8 cellular contexts compared by ENCODE assay signal in genomic region chr11:4093519-4094347, GRCh38. TPM values are rescaled to one million over a fixed set of nuclear protein-coding genes. Genes with fewer than 3 reads are reported as not detected.
DNase-seq lines count a peak whose midpoint lies in the region; ATAC-seq, FAIRE-seq and TF ChIP-seq lines count a peak whose summit lies in the region.

No MANE protein-coding gene starts in this region.

- H3K36me3 ChIP-seq in BJ (ENCODE audit: control insufficient read depth, insufficient read depth, low read length), result peaks cover 4% of the 10 kb centered on the region
- peaks cover 0 to 3% of the 10 kb centered on the region in 2 experiments for H3K36me3 ChIP-seq in keratinocyte (ENCODE audit: control insufficient read depth in 2 of 2, extremely low read depth in 1 of 2, insufficient read depth in 2 of 2, low read length in 2 of 2)

- dilution Hi-C loops in keratinocyte (cut with MboI; ENCODE audit: extremely low pct_ligation_motif_present, low sequenced_read_pairs), result no loop called here

- H3K79me2 ChIP-seq in keratinocyte (ENCODE audit: control insufficient read depth, insufficient read depth, low read length), result peaks cover 34% of the 10 kb centered on the region

- no peaks in the 10 kb centered on the region for H3K9me1 ChIP-seq in keratinocyte (ENCODE audit: control insufficient read depth, extremely low read depth, insufficient read depth, low read length)

- H3K4me3 ChIP-seq in BJ (ENCODE audit: low read depth, low read length), result peak overlapping the region; percentile 81
- peak overlapping the region; percentile 77 to 92 (median 92) for H3K4me3 ChIP-seq in keratinocyte (ENCODE audit: control insufficient read depth in 2 of 3, extremely low read depth in 1 of 3, insufficient read depth in 2 of 3, low read depth in 1 of 3, low read length in 3 of 3)

- H3K27ac ChIP-seq in keratinocyte (ENCODE audit: control insufficient read depth, insufficient read depth, low read length) (peak overlapping the region; percentile 81), temporal lobe (ENCODE audit: low read depth, low read length) (peak overlapping the region; percentile 71)

- TF ChIP-seq CTCF in BJ (IDR thresholded peaks at IDR 0.05; ENCODE audit: insufficient read depth, low read depth, low read length) (no peak), keratinocyte (optimal IDR thresholded peaks at IDR 0.05 in 1 of 3, IDR thresholded peaks at IDR 0.05 in 1 of 3, conservative IDR thresholded peaks at IDR 0.05 in 1 of 3; ENCODE audit: extremely low read depth in 1 of 3, insufficient read depth in 2 of 3, low read length in 3 of 3) (no peak), omental fat pad (IDR thresholded peaks at IDR 0.05) (no peak)

- H3K27me3 ChIP-seq in BJ (ENCODE audit: control insufficient read depth, insufficient read depth, low read length), result no peaks in the 10 kb centered on the region
- H3K27me3 ChIP-seq in keratinocyte (ENCODE audit: control insufficient read depth, extremely low read depth, insufficient read depth, low read length), result no peaks in the 10 kb centered on the region

- peak; percentile 4 for ATAC-seq in HG03378 (IDR thresholded peaks at IDR 0.05; ENCODE audit: unreplicated experiment)
- no peak for ATAC-seq in omental fat pad (ENCODE audit: low FRiP score)

- peak overlapping the region; percentile 87 for H3K9ac ChIP-seq in keratinocyte (ENCODE audit: control insufficient read depth, extremely low read depth, insufficient read depth, low read length)

- peak overlapping the region; percentile 87 for H2AFZ ChIP-seq in keratinocyte (ENCODE audit: control insufficient read depth, low read length)

- CTCF ChIA-PET in BJ (lab: Yijun Ruan, JAX), result interaction anchor here (0.8 to 1.2 kb wide), 2 partner anchors 89 to 239 kb away, joined by 3 to 8 read pairs; partner anchors contain the start of gene STIM1

- H3K4me1 ChIP-seq in keratinocyte (ENCODE audit: control insufficient read depth, extremely low read depth, insufficient read depth, low read length), result peaks cover 22% of the 10 kb centered on the region

- H4K20me1 ChIP-seq in keratinocyte (ENCODE audit: control insufficient read depth, extremely low read depth, insufficient read depth, low read length), result no peaks in the 10 kb centered on the region

- peak overlapping the region; percentile 99 for H3K4me2 ChIP-seq in keratinocyte (ENCODE audit: control insufficient read depth, extremely low read depth, insufficient read depth, low read depth, low read length)

- DNase-seq in BJ (ENCODE audit: low read depth) (no peak), amniotic epithelial cell (ENCODE audit: low read depth) (peak; percentile 7), keratinocyte (ENCODE audit: low read depth, low spot score) (no peak), NCI-H1436 (lab: John Stamatoyannopoulos, UW) (no peak), omental fat pad (ENCODE audit: low spot score) (no peak)
- no peak for DNase-seq in activated CD8-positive, alpha-beta memory T cell treated with anti-CD3 and anti-CD28 coated beads, Interleukin-2, amount 50 U/mL, for 48 hours

- FAIRE-seq in keratinocyte (lab: Jason Lieb, UNC), result no peak

- H3K9me3 ChIP-seq in keratinocyte (ENCODE audit: control insufficient read depth, low read depth, low read length), result no peaks in the 10 kb centered on the region

- POLR2A ChIA-PET in BJ (lab: Charles Lee), result no interaction called here

RNA-seq across cellular contexts. Expression of gene RRM1, which starts 0.9 kb away (rescaled TPM):
- polyA plus RNA-seq in BJ (2011; rRNA removed) (68.9 and 86.5 TPM in 2 replicates), keratinocyte (30.6 to 65.6 TPM (median 60.2 TPM) in 3 replicates)
- polyA minus RNA-seq in BJ (2011; rRNA and poly(A)+ RNA removed), result 66.5 and 81.9 TPM in 2 replicates
- polyA plus RNA-seq in keratinocyte (2011; ENCODE audit: low read depth), result 20.6 TPM
- 20.8 and 35.0 TPM in 2 replicates for polyA plus RNA-seq in keratinocyte (2011; cell fraction: cytosol; rRNA removed)
- polyA plus RNA-seq in keratinocyte (2011; cell fraction: nucleus; rRNA removed), result 28.9 and 31.0 TPM in 2 replicates
- 33.6 and 45.3 TPM in 2 replicates for polyA plus RNA-seq in keratinocyte (2012; ENCODE audit: low replicate concordance)
- 48.1 to 105 TPM (median 66.1 TPM) in 3 replicates for polyA minus RNA-seq in keratinocyte
- 39.5 TPM for polyA minus RNA-seq in keratinocyte (2011; cell fraction: cytosol; rRNA and poly(A)+ RNA removed)
- 14.6 and 40.6 TPM in 2 replicates for polyA minus RNA-seq in keratinocyte (2011; cell fraction: nucleus; rRNA and poly(A)+ RNA removed)
- total RNA-seq in temporal lobe (54.3 TPM), omental fat pad (10 to 100 TPM; 26.0 to 42.4 (median 36.6) TPM)
